In genomic region chr7:34083440-34083839, GRCh38 we compare ENCODE assay signal across 7 cellular contexts.
"Had no signal": no experiment of that assay in that cellular context is flagged by ENCODE, and none has a peak within 500 bp of the region (broad histone marks: within the 10 kb centered on the region; RNA-seq: fewer than 3 reads in every experiment).

No MANE protein-coding gene starts in this region.

- H3K27ac ChIP-seq: HL-60 had no signal

- DNase-seq: H9, HCEC 1CT, KG1 had no signal

- H3K4me1 Mint-ChIP-seq: GM23338, H9 had no signal

- H3K9me3 Mint-ChIP-seq: GM23338, H9 had no signal

- H3K4me3 Mint-ChIP-seq: GM23338, H9 had no signal

- H3K27ac Mint-ChIP-seq: GM23338, H9 had no signal

- ATAC-seq: GM23338, HepG2, K562 had no signal

- H3K4me2 ChIP-seq: GM23338 had no signal

- H3K4me3 ChIP-seq: GM23338, K562 had no signal

- H2AFZ ChIP-seq: GM23338 had no signal
